In the genomic region with DNA sequence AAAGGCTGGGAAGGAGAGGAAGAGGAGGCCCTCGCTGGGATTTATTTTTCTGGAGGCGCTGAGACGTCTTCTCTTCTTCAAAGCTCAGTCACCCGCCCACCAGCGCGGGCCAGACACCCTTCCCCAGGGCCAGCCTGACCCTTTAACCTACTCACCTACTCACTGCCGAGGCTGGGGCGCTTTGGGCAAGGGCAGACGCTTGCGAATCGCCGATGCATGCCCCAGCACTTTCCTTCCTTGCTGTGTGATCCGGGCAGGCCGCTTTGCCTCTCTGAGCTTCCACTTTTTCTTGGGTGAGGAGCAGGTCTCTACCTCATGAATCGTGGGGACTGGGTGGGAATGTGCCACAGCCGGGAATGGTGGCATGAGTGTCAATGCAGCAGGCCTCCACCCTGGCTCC, we compare ENCODE assay signal across 14 cellular contexts. TPM values are rescaled to one million over a fixed set of nuclear protein-coding genes. Genes with fewer than 3 reads are reported as not detected.
DNase-seq lines count a peak whose midpoint lies in the region; ATAC-seq and TF ChIP-seq lines count a peak whose summit lies in the region.
"Had no signal": no experiment of that assay in that cellular context is flagged by ENCODE, and none has a peak within 500 bp of the region (broad histone marks: within the 10 kb centered on the region; RNA-seq: fewer than 3 reads in every experiment).

No MANE protein-coding gene starts in this region.

- H3K36me3 ChIP-seq in adrenal gland (replicated peaks in 1 of 2), result no peaks in the 10 kb centered on the region
- peaks cover 0 to 44% (median 21%) of the 10 kb centered on the region in 5 donors for H3K36me3 ChIP-seq in subcutaneous abdominal adipose tissue (ENCODE audit: control insufficient read depth in 5 of 5, insufficient read depth in 5 of 5, low read length in 5 of 5)
- H3K36me3 ChIP-seq in Caco-2 (ENCODE audit: control insufficient read depth, insufficient read depth, low read length), result peaks cover 2% of the 10 kb centered on the region

- H3K4me1 Mint-ChIP-seq in Caco-2 (ENCODE audit: low read depth, unreplicated experiment) (no peaks in the 10 kb centered on the region), T-cell (peaks cover 0 to 3% (median 3%) of the 10 kb centered on the region in 3 donors)

- H3K27ac ChIP-seq in right cardiac atrium (ENCODE audit: low read length) (peak overlapping the region; percentile 10), adrenal gland (peak overlapping the region in 4 of 5 donors; percentile 24 to 93 (median 86)), subcutaneous abdominal adipose tissue (ENCODE audit: low read depth, low read length) (peak overlapping the region; percentile 50)
- H3K27ac ChIP-seq: Peyer's patch had no signal

- TF ChIP-seq CTCF in adrenal gland (IDR thresholded peaks at IDR 0.05) (no peak), Caco-2 (IDR thresholded peaks at IDR 0.05; ENCODE audit: insufficient read depth in 1 of 2, low read depth in 1 of 2, low read length in 1 of 2, severe bottlenecking in 1 of 2, unreplicated experiment in 1 of 2) (no peak)

- ATAC-seq in right cardiac atrium (no peak), Right ventricle myocardium superior (ENCODE audit: poor library complexity) (no peak), T-cell (replicated peaks in 1 of 4) (no peak)
- no peak for ATAC-seq in stimulated activated naive CD8-positive, alpha-beta T cell treated with anti-CD3 and anti-CD28 coated beads, Interleukin-15, Interleukin-2, amounts not matched to agents 100 U/mL and 50 U/mL, for 24 hours

- H3K9me3 Mint-ChIP-seq in Caco-2 (ENCODE audit: unreplicated experiment) (no peaks in the 10 kb centered on the region), T-cell (no peaks in the 10 kb centered on the region)

- H3K4me3 Mint-ChIP-seq in Caco-2 (ENCODE audit: unreplicated experiment), result no peak overlapping the region
- H3K4me3 Mint-ChIP-seq in T-cell, result no peak overlapping the region

- no TSS peak for BruUV-seq in Caco-2 (replicated peaks; lab: Mats Ljungman, UMichigan)

- H3K27ac Mint-ChIP-seq in Caco-2 (ENCODE audit: unreplicated experiment) (no peak overlapping the region), T-cell (no peak overlapping the region)

- H3K9ac ChIP-seq in subcutaneous abdominal adipose tissue (ENCODE audit: low read length in 5 of 5), result peak overlapping the region in 1 of 5 donors; percentile 18

- CTCF ChIA-PET in Caco-2 (lab: Charles Lee), result no interaction called here
- CTCF ChIA-PET in T-cell (lab: Charles Lee), result no interaction called here

- DNase-seq in right cardiac atrium (no peak), Right ventricle myocardium superior (no peak), adrenal gland (no peak), kidney tubule cell (ENCODE audit: low spot score) (peak; percentile 32), Caco-2 (no peak), T-cell (no peak)
- DNase-seq in stimulated activated naive CD8-positive, alpha-beta T cell treated with anti-CD3 and anti-CD28 coated beads, Interleukin-15, Interleukin-2, amounts not matched to agents 100 U/mL and 50 U/mL, for 24 hours, result no peak
- DNase-seq: GOT3, NCI-H1417 treated with DMSO at 0.1 percent for 48 hours, NCI-H2029 treated with DMSO at 0.1 percent for 48 hours, NCI-H82, Peyer's patch, SHP77 treated with DMSO at 0.1 percent for 48 hours had no signal

- H3K27me3 Mint-ChIP-seq in Caco-2 (ENCODE audit: insufficient read depth, unreplicated experiment), result no peaks in the 10 kb centered on the region
- no peaks in the 10 kb centered on the region for H3K27me3 Mint-ChIP-seq in T-cell

- H3K36me3 Mint-ChIP-seq in Caco-2 (ENCODE audit: insufficient read depth, unreplicated experiment), result peaks cover 56% of the 10 kb centered on the region
- no peaks in the 10 kb centered on the region for H3K36me3 Mint-ChIP-seq in T-cell

- H3K9me3 ChIP-seq in right cardiac atrium (ENCODE audit: control insufficient read depth, low read length) (no peaks in the 10 kb centered on the region), adrenal gland (replicated peaks in 1 of 3) (no peaks in the 10 kb centered on the region), subcutaneous abdominal adipose tissue (ENCODE audit: control insufficient read depth in 5 of 5, low read length in 5 of 5) (no peaks in the 10 kb centered on the region), Caco-2 (no peaks in the 10 kb centered on the region)
- H3K9me3 ChIP-seq: Peyer's patch had no signal

- 88% methylated on average over 16 of the region's 16 CpGs for WGBS in right cardiac atrium
- 72 to 92% (median 90%) methylated on average over 16 of the region's 16 CpGs for WGBS in adrenal gland, 4 donors

- H3K4me3 ChIP-seq in right cardiac atrium (ENCODE audit: low read length) (no peak overlapping the region), adrenal gland (no peak overlapping the region), subcutaneous abdominal adipose tissue (ENCODE audit: low read depth in 1 of 5, low read length in 5 of 5) (no peak overlapping the region), Caco-2 (ENCODE audit: low read depth, low read length) (no peak overlapping the region)
- H3K4me3 ChIP-seq: Peyer's patch had no signal

- peaks cover 3% of the 10 kb centered on the region for H3K4me1 ChIP-seq in right cardiac atrium (ENCODE audit: control insufficient read depth, insufficient read depth, low read length)
- peaks cover 50 to 72% of the 10 kb centered on the region in 2 donors for H3K4me1 ChIP-seq in adrenal gland (replicated peaks in 1 of 2)
- H3K4me1 ChIP-seq in subcutaneous abdominal adipose tissue (ENCODE audit: control insufficient read depth in 5 of 5, insufficient read depth in 5 of 5, low read length in 5 of 5), result peaks cover 2 to 85% (median 79%) of the 10 kb centered on the region in 5 donors
- H3K4me1 ChIP-seq in Caco-2, result no peaks in the 10 kb centered on the region

- POLR2A ChIA-PET in Caco-2 (lab: Charles Lee), result no interaction called here
- POLR2A ChIA-PET in T-cell (lab: Charles Lee), result no interaction called here

- no peak for TF ChIP-seq POLR2A in adrenal gland (IDR thresholded peaks at IDR 0.05)

- H3K27me3 ChIP-seq in right cardiac atrium (ENCODE audit: control insufficient read depth, insufficient read depth) (no peaks in the 10 kb centered on the region), adrenal gland (no peaks in the 10 kb centered on the region), subcutaneous abdominal adipose tissue (ENCODE audit: control insufficient read depth in 5 of 5, insufficient read depth in 4 of 5, low read length in 5 of 5) (no peaks in the 10 kb centered on the region), Caco-2 (replicated peaks; ENCODE audit: control insufficient read depth, insufficient read depth, low read length) (no peaks in the 10 kb centered on the region)
- H3K27me3 ChIP-seq: Peyer's patch had no signal

- intact Hi-C loops in right cardiac atrium (cut with DNase I) (no loop called here), Right ventricle myocardium superior (cut with DNase I) (no loop called here), adrenal gland (cut with DNase I) (no loop called here), Caco-2 (cut with micrococcal nuclease; ENCODE audit: unreplicated experiment) (no loop called here)

RNA-seq across cellular contexts. Expression of a gene that starts 25.1 kb away (rescaled TPM):
- 10 to 100 TPM; 70.8 to 99.8 (median 92.5) TPM for total RNA-seq in right cardiac atrium
- 40.3 TPM for polyA plus RNA-seq in right cardiac atrium
- 30.3 TPM for total RNA-seq in Right ventricle myocardium superior
- total RNA-seq in adrenal gland, result 10 to 100 TPM; 57.1 to 99.9 (median 68.2) TPM
- 10 to 100 TPM; 24.4 to 75.9 (median 25.8) TPM for polyA plus RNA-seq in adrenal gland
- 140 and 142 TPM in 2 replicates for total RNA-seq in Caco-2 (2022)
- total RNA-seq in T-cell, result 10 to 100 TPM; 29.1 to 61.7 (median 37.4) TPM

RNA-seq across cellular contexts. Expression of a gene that starts 50.5 kb away (rescaled TPM):
- total RNA-seq in right cardiac atrium (1 to 10 TPM in 1 of 4 donors, under 1 TPM in 3; 0.33 to 1.1 (median 0.40) TPM), Right ventricle myocardium superior (0.81 TPM), adrenal gland (1 to 10 TPM in 6 of 8 donors, under 1 TPM in 2; 0.06 to 2.6 (median 1.7) TPM), Caco-2 (2022) (52.5 and 62.9 TPM in 2 replicates), T-cell (1 to 10 TPM; 1.1 to 3.7 (median 1.6) TPM)
- polyA plus RNA-seq in right cardiac atrium (0.23 TPM), adrenal gland (1 to 10 TPM in 1 of 3 donors, under 1 TPM in 2; 0.72 to 1.2 (median 0.88) TPM)

Comparison
In these comparisons a context has a peak if more than half of its experiments do, and no peak if none do; other contexts are left out.
1. H3K27ac ChIP-seq: peak in every context shown above with its lines; median percentile 86 in adrenal gland; 50 in subcutaneous abdominal adipose tissue; 10 in right cardiac atrium.
2. RNA of a gene that starts 50.5 kb away (total RNA-seq): 52.5 to 62.9 TPM in Caco-2; 0.06 to 2.6 TPM in adrenal gland, 1.1 to 3.7 TPM in T-cell, 0.81 TPM in Right ventricle myocardium superior (single experiment) and 0.33 to 1.1 TPM in right cardiac atrium; every median in the first group is over 10 times any median in the second.